20 cellular contexts compared by ENCODE assay signal in genomic region chr1:173798078-173798477, GRCh38.
"Had no signal": no experiment of that assay in that cellular context is flagged by ENCODE, and none has a peak within 500 bp of the region (broad histone marks: within the 10 kb centered on the region; RNA-seq: fewer than 3 reads in every experiment).

No MANE protein-coding gene starts in this region.

- H3K27ac ChIP-seq: lower lobe of right lung, suprapubic skin, upper lobe of right lung had no signal

- H3K4me3 ChIP-seq: lower lobe of right lung, suprapubic skin, upper lobe of right lung had no signal

- ATAC-seq: lower lobe of right lung, upper lobe of right lung had no signal

- H3K4me1 ChIP-seq: lower lobe of right lung, suprapubic skin, upper lobe of right lung had no signal

- H3K9me3 ChIP-seq: lower lobe of right lung, suprapubic skin, upper lobe of right lung had no signal

- H3K4me3 Mint-ChIP-seq: mesothelial cell of epicardium; nephron progenitor cell; stimulated activated naive CD8-positive, alpha-beta T cell treated with anti-CD3 and anti-CD28 coated beads, Interleukin-15, Interleukin-2, amounts not matched to agents 100 ng/mL and 50 ng/mL, for 24 hours had no signal

- DNase-seq: activated CD8-positive, alpha-beta memory T cell treated with anti-CD3 and anti-CD28 coated beads for 24 hours; activated CD8-positive, alpha-beta memory T cell treated with anti-CD3 and anti-CD28 coated beads, Interleukin-2, amount 50 U/mL, for 48 hours; activated effector memory CD4-positive, alpha-beta T cell treated with anti-CD3 and anti-CD28 coated beads, Interleukin-2, amount 50 U/mL, for 16 hours; activated naive CD4-positive, alpha-beta T cell treated with anti-CD3 and anti-CD28 coated beads, Interleukin-2, amount 50 U/mL, for 16 hours; activated T-cell treated with anti-CD3 and anti-CD28 coated beads, Interleukin-2, amount 50 U/mL, for 48 hours; aorta; cerebellar nuclear complex; cortex of kidney; foreskin melanocyte; glutamatergic neuron; hippocampal formation; lower lobe of right lung; nephron progenitor cell; nucleus accumbens; retina; T1000; upper lobe of right lung had no signal

- H3K9me3 Mint-ChIP-seq: stimulated activated naive CD8-positive, alpha-beta T cell treated with anti-CD3 and anti-CD28 coated beads, Interleukin-15, Interleukin-2, amounts not matched to agents 100 ng/mL and 50 ng/mL, for 24 hours had no signal

- H3K27me3 Mint-ChIP-seq: stimulated activated naive CD8-positive, alpha-beta T cell treated with anti-CD3 and anti-CD28 coated beads, Interleukin-15, Interleukin-2, amounts not matched to agents 100 ng/mL and 50 ng/mL, for 24 hours had no signal

- H3K4me1 Mint-ChIP-seq: mesothelial cell of epicardium, nephron progenitor cell had no signal

- H3K27me3 ChIP-seq: suprapubic skin, upper lobe of right lung had no signal

- H3K27ac Mint-ChIP-seq: mesothelial cell of epicardium; nephron progenitor cell; stimulated activated naive CD8-positive, alpha-beta T cell treated with anti-CD3 and anti-CD28 coated beads, Interleukin-15, Interleukin-2, amounts not matched to agents 100 ng/mL and 50 ng/mL, for 24 hours had no signal
